In the genomic region with DNA sequence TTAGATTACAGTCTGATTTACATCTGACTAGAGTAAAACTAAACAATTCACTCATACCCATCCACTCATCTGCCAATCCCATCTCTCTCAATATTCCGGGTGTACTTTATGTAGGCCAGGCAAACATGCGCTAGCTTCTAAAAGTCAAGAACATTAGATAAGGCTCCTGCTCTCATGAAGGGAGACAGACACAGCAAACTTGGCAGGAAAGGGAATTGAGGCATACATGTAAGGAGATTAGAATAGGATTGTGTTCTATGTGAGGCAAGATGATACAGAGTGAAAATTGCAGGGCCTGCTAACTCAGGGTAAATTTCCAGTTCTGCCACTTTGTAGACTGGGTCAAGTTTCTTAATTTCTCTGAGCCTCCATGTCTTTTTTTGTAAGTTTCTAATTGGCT, we compare ENCODE assay signal across 17 cellular contexts.
"Had no signal": no experiment of that assay in that cellular context is flagged by ENCODE, and none has a peak within 500 bp of the region (broad histone marks: within the 10 kb centered on the region; RNA-seq: fewer than 3 reads in every experiment).

No MANE protein-coding gene starts in this region.

- H3K36me3 Mint-ChIP-seq: activated naive CD4-positive, alpha-beta T cell treated with anti-CD3 and anti-CD28 coated beads, Interleukin-2, amount 50 U/mL, for 72 hours; natural killer cell; stimulated activated naive B cell treated with anti-CD40 and anti-IgM and Interleukin-4, amounts not matched to agents 10 μg/mL and 1 μg/mL and 100 μg/mL, for 72 hours had no signal

- H3K27ac ChIP-seq: epithelial cell of prostate, lower lobe of right lung, neutrophil, pancreas had no signal

- H3K4me3 Mint-ChIP-seq: activated CD4-positive, alpha-beta T cell treated with anti-CD3 and anti-CD28 coated beads for 36 hours; activated T-helper 1 cell treated with anti-CD3 and anti-CD28 coated beads, Interleukin-12 subunit alpha, Interleukin-12 subunit beta, Interleukin-2, Interleukin-4 antibody, amounts not matched to agents 30 ng/mL and 10 ng/mL and 1 ng/mL, durations not matched to agents 14 hours and 24 hours and 36 hours; endodermal cell; natural killer cell; stimulated activated naive B cell treated with anti-CD40 and anti-IgM and Interleukin-4, amounts not matched to agents 10 μg/mL and 1 μg/mL and 100 μg/mL, for 72 hours; T-helper 2 cell treated with Interferon-gamma antibody and Interleukin-4, amounts not matched to agents 5 μg/mL and 100 μg/mL, for 36 hours had no signal

- H3K27me3 Mint-ChIP-seq: activated CD4-positive, alpha-beta T cell treated with anti-CD3 and anti-CD28 coated beads for 36 hours; stimulated activated naive B cell treated with anti-CD40 and anti-IgM and Interleukin-4, amounts not matched to agents 10 μg/mL and 1 μg/mL and 100 μg/mL, for 72 hours had no signal

- H3K27ac Mint-ChIP-seq: activated CD4-positive, alpha-beta T cell treated with anti-CD3 and anti-CD28 coated beads for 36 hours; activated naive CD4-positive, alpha-beta T cell treated with anti-CD3 and anti-CD28 coated beads, Interleukin-2, amount 50 U/mL, for 72 hours; activated T-helper 1 cell treated with anti-CD3 and anti-CD28 coated beads, Interleukin-12 subunit alpha, Interleukin-12 subunit beta, Interleukin-2, Interleukin-4 antibody, amounts not matched to agents 30 ng/mL and 10 ng/mL and 1 ng/mL, durations not matched to agents 14 hours and 24 hours and 36 hours; endodermal cell; natural killer cell; stimulated activated naive B cell treated with anti-CD40 and anti-IgM and Interleukin-4, amounts not matched to agents 10 μg/mL and 1 μg/mL and 100 μg/mL, for 72 hours; T-helper 2 cell treated with Interferon-gamma antibody and Interleukin-4, amounts not matched to agents 5 μg/mL and 100 μg/mL, for 36 hours had no signal

- H3K4me1 ChIP-seq: lower lobe of right lung had no signal

- H3K4me1 Mint-ChIP-seq: activated CD4-positive, alpha-beta T cell treated with anti-CD3 and anti-CD28 coated beads for 36 hours; endodermal cell; natural killer cell; stimulated activated naive B cell treated with anti-CD40 and anti-IgM and Interleukin-4, amounts not matched to agents 10 μg/mL and 1 μg/mL and 100 μg/mL, for 72 hours had no signal

- DNase-seq: activated CD4-positive, alpha-beta T cell treated with anti-CD3 and anti-CD28 coated beads for 36 hours; activated CD4-positive, alpha-beta T cell treated with anti-CD3 and anti-CD28 coated beads, Interleukin-2, amount 50 U/mL, for 48 hours; activated gamma-delta T cell treated with Interleukin-2 at 50 U/mL for 16 hours; amniotic stem cell; central memory CD4-positive, alpha-beta T cell; endodermal cell; hippocampal formation; left cardiac atrium; lower lobe of right lung; natural killer cell; pancreas; stimulated activated naive B cell treated with anti-CD40 and anti-IgM and Interleukin-4, amounts not matched to agents 10 μg/mL and 1 μg/mL and 100 μg/mL, for 72 hours had no signal

- H3K9me3 ChIP-seq: lower lobe of right lung, neutrophil, pancreas had no signal

- H3K27me3 ChIP-seq: neutrophil, pancreas had no signal

- H3K9me3 Mint-ChIP-seq: activated naive CD4-positive, alpha-beta T cell treated with anti-CD3 and anti-CD28 coated beads, Interleukin-2, amount 50 U/mL, for 72 hours; activated T-helper 1 cell treated with anti-CD3 and anti-CD28 coated beads, Interleukin-12 subunit alpha, Interleukin-12 subunit beta, Interleukin-2, Interleukin-4 antibody, amounts not matched to agents 30 ng/mL and 10 ng/mL and 1 ng/mL, durations not matched to agents 14 hours and 24 hours and 36 hours; endodermal cell; natural killer cell; stimulated activated naive B cell treated with anti-CD40 and anti-IgM and Interleukin-4, amounts not matched to agents 10 μg/mL and 1 μg/mL and 100 μg/mL, for 72 hours; T-helper 2 cell treated with Interferon-gamma antibody and Interleukin-4, amounts not matched to agents 5 μg/mL and 100 μg/mL, for 36 hours had no signal

- H3K4me3 ChIP-seq: lower lobe of right lung, pancreas had no signal

- ATAC-seq: activated CD4-positive, alpha-beta T cell treated with anti-CD3 and anti-CD28 coated beads for 36 hours; activated naive CD4-positive, alpha-beta T cell treated with anti-CD3 and anti-CD28 coated beads, Interleukin-2, amount 50 U/mL, for 72 hours; lower lobe of right lung; natural killer cell; stimulated activated naive B cell treated with anti-CD40 and anti-IgM and Interleukin-4, amounts not matched to agents 10 μg/mL and 1 μg/mL and 100 μg/mL, for 72 hours had no signal
